12 cellular contexts compared by ENCODE assay signal in genomic region chr9:129763235-129763917, GRCh38. TPM values are rescaled to one million over a fixed set of nuclear protein-coding genes. Genes with fewer than 3 reads are reported as not detected.
DNase-seq lines count a peak whose midpoint lies in the region; ATAC-seq, FAIRE-seq and TF ChIP-seq lines count a peak whose summit lies in the region.
"Had no signal": no experiment of that assay in that cellular context is flagged by ENCODE, and none has a peak within 500 bp of the region (broad histone marks: within the 10 kb centered on the region; RNA-seq: fewer than 3 reads in every experiment).

No MANE protein-coding gene starts in this region.

- TF ChIP-seq EP300 in K562 (IDR thresholded peaks at IDR 0.05; ENCODE audit: low read length), result no peak

- intact Hi-C loops in K562 (cut with micrococcal nuclease) (no loop called here), left ventricle myocardium superior (cut with micrococcal nuclease) (no loop called here)

- in situ Hi-C loops in K562 (cut with MboI), result no loop called here

- peaks cover 6% of the 10 kb centered on the region; the same call in 2 of the 3 replicates for H3K4me1 Mint-ChIP-seq in GM23338

- no peaks in the 10 kb centered on the region for H3K9me2 ChIP-seq in GM23338 (ENCODE audit: insufficient read depth)

- BruUV-seq in K562 (replicated peaks; lab: Mats Ljungman, UMichigan), result no TSS peak

- POLR2A ChIA-PET in K562 (lab: Yijun Ruan, JAX), result interaction anchor here (0.6 to 4.6 kb wide), 6 partner anchors 9 to 489 kb away, joined by 3 to 29 read pairs (median 5); partner anchors contain the start of gene PTGES

- no peaks in the 10 kb centered on the region for H3K9me1 ChIP-seq in K562 (ENCODE audit: control insufficient read depth, insufficient read depth, low read length)

- H3K9me3 ChIP-seq in K562 (replicated peaks; ENCODE audit: control insufficient read depth, insufficient read depth, low read depth, low read length) (no peaks in the 10 kb centered on the region), smooth muscle cell (replicated peaks; ENCODE audit: low read depth) (no peaks in the 10 kb centered on the region)

- no peaks in the 10 kb centered on the region for H3K27me3 ChIP-seq in GM23338 (ENCODE audit: insufficient read depth)
- no peaks in the 10 kb centered on the region for H3K27me3 ChIP-seq in K562 (ENCODE audit: control insufficient read depth in 2 of 2, insufficient read depth in 2 of 2, low read length in 2 of 2)
- H3K27me3 ChIP-seq in smooth muscle cell (ENCODE audit: low read depth), result no peaks in the 10 kb centered on the region

- no peak overlapping the region for H3K4me3 ChIP-seq in GM23338
- no peak overlapping the region for H3K4me3 ChIP-seq in K562
- no peak overlapping the region for H3K4me3 ChIP-seq in smooth muscle cell

- no peak overlapping the region for H3K4me3 Mint-ChIP-seq in GM23338
- H3K4me3 Mint-ChIP-seq: activated T-cell treated with anti-CD3 and anti-CD28 coated beads, Interleukin-2, amount 50 U/mL, for 72 hours had no signal

- peak overlapping the region; percentile 63; the same call in 1 of the 2 replicates for H2AFZ ChIP-seq in GM23338
- no peak overlapping the region for H2AFZ ChIP-seq in K562 (ENCODE audit: low read depth, low read length)
- no peak overlapping the region for H2AFZ ChIP-seq in smooth muscle cell (ENCODE audit: low read depth)
- H2AFZ ChIP-seq: parathyroid adenoma had no signal

- H4K20me1 ChIP-seq in GM23338 (replicated peaks; ENCODE audit: insufficient read depth) (no peaks in the 10 kb centered on the region), K562 (replicated peaks; ENCODE audit: control insufficient read depth, insufficient read depth, low read length) (0 out of 2 replicates have a peak, but pooled peaks cover 5% of the 10 kb centered on the region), smooth muscle cell (ENCODE audit: low read depth) (no peaks in the 10 kb centered on the region)

- TF ChIP-seq POLR2A in K562 (conservative IDR thresholded peaks at IDR 0.05), result no peak

- CTCF ChIA-PET in K562 (lab: Yijun Ruan, JAX; ENCODE audit: low intra/inter-chr PET ratio), result no interaction called here

- FAIRE-seq in K562 (lab: Jason Lieb, UNC), result peak; percentile 44
- FAIRE-seq: colon had no signal

- DNase-seq in GM23338 (ENCODE audit: low spot score), result no peak
- DNase-seq in K562 (ENCODE audit: extremely low read depth in 1 of 4, low spot score in 3 of 4), result no peak
- no peak for DNase-seq in left ventricle myocardium superior
- no peak for DNase-seq in smooth muscle cell (lab: John Stamatoyannopoulos, UW; ENCODE audit: unreplicated experiment)
- DNase-seq in DMS53 treated with DMSO at 0.1 percent for 48 hours (lab: John Stamatoyannopoulos, UW; ENCODE audit: unreplicated experiment), result no peak
- DNase-seq in GM19240 (ENCODE audit: insufficient read length, low spot score), result no peak
- DNase-seq: activated T-cell treated with anti-CD3 and anti-CD28 coated beads, Interleukin-2, amount 50 U/mL, for 72 hours; MM.1S had no signal

- TF ChIP-seq RAD21 in K562 (CRISPR knock-in tag; conservative IDR thresholded peaks at IDR 0.05 in 1 of 2, IDR thresholded peaks at IDR 0.05 in 1 of 2), result no peak

- H3K79me2 ChIP-seq in GM23338 (replicated peaks; ENCODE audit: insufficient read depth) (no peaks in the 10 kb centered on the region), K562 (ENCODE audit: control insufficient read depth, insufficient read depth, low read length) (no peaks in the 10 kb centered on the region), smooth muscle cell (ENCODE audit: low read depth) (no peaks in the 10 kb centered on the region)
- H3K79me2 ChIP-seq: parathyroid adenoma had no signal

- no peaks in the 10 kb centered on the region for H3F3A ChIP-seq in GM23338 (replicated peaks; ENCODE audit: low read depth)
- peaks cover 23% of the 10 kb centered on the region for H3F3A ChIP-seq in smooth muscle cell (ENCODE audit: low read depth)

- H3K27ac Mint-ChIP-seq in GM23338, result no peak overlapping the region
- H3K27ac Mint-ChIP-seq: activated T-cell treated with anti-CD3 and anti-CD28 coated beads, Interleukin-2, amount 50 U/mL, for 72 hours had no signal

- H3K36me3 ChIP-seq in GM23338 (ENCODE audit: insufficient read depth) (no peaks in the 10 kb centered on the region), K562 (ENCODE audit: control insufficient read depth, insufficient read depth, low read length) (no peaks in the 10 kb centered on the region), smooth muscle cell (ENCODE audit: low read depth) (no peaks in the 10 kb centered on the region)

- H3K9me3 Mint-ChIP-seq in GM23338, result no peaks in the 10 kb centered on the region
- H3K9me3 Mint-ChIP-seq: activated T-cell treated with anti-CD3 and anti-CD28 coated beads, Interleukin-2, amount 50 U/mL, for 72 hours had no signal

- H3K4me1 ChIP-seq in GM23338 (ENCODE audit: insufficient read depth) (no peaks in the 10 kb centered on the region), K562 (replicated peaks in 1 of 2; ENCODE audit: control insufficient read depth in 2 of 2, insufficient read depth in 2 of 2, low read length in 2 of 2) (peaks cover 19 to 22% of the 10 kb centered on the region in 2 experiments; a peak in 4 of 5 replicates), smooth muscle cell (ENCODE audit: low read depth) (peaks cover 6% of the 10 kb centered on the region)
- H3K4me1 ChIP-seq: parathyroid adenoma had no signal

- no peak overlapping the region for H3K27ac ChIP-seq in GM23338 (ENCODE audit: low read depth)
- H3K27ac ChIP-seq in K562 (ENCODE audit: extremely low read depth, low read depth, low read length), result no peak overlapping the region
- peak overlapping the region; percentile 84 for H3K27ac ChIP-seq in smooth muscle cell (ENCODE audit: low read depth)
- H3K27ac ChIP-seq: parathyroid adenoma had no signal

- H3K9ac ChIP-seq in K562 (ENCODE audit: insufficient read depth in 1 of 2, low read depth in 2 of 2, low read length in 2 of 2) (no peak overlapping the region), smooth muscle cell (ENCODE audit: low read depth) (no peak overlapping the region)
- H3K9ac ChIP-seq: parathyroid adenoma had no signal

- H3K27me3 Mint-ChIP-seq in GM23338 (ENCODE audit: insufficient read depth, low read depth, poor library complexity), result peaks cover 5% of the 10 kb centered on the region

- ATAC-seq in GM23338, result no peak
- no peak for ATAC-seq in K562
- ATAC-seq in left ventricle myocardium superior, result peak; percentile 62
- no peak for ATAC-seq in HG03460 (IDR thresholded peaks at IDR 0.05; ENCODE audit: unreplicated experiment)
- no peak for ATAC-seq in GM21576 (IDR thresholded peaks at IDR 0.05; ENCODE audit: unreplicated experiment)
- ATAC-seq: activated T-cell treated with anti-CD3 and anti-CD28 coated beads, Interleukin-2, amount 50 U/mL, for 72 hours had no signal

- H3K4me2 ChIP-seq in GM23338 (no peak overlapping the region), K562 (ENCODE audit: insufficient read depth, low read length) (no peak overlapping the region), smooth muscle cell (peak overlapping the region; percentile 37)

- no peaks in the 10 kb centered on the region for H3K36me3 Mint-ChIP-seq in GM23338 (ENCODE audit: low read depth)

- 49% methylated on average over 6 of the region's 6 CpGs for WGBS in K562 (ENCODE audit: insufficient coverage, low coverage, missing lambda C conversion rate)
- 41% methylated on average over 6 of the region's 6 CpGs for WGBS in smooth muscle cell (ENCODE audit: low lambda C conversion rate)

- TF ChIP-seq CTCF in GM23338 (conservative IDR thresholded peaks at IDR 0.05; ENCODE audit: low read depth in 2 of 2), result no peak
- no peak for TF ChIP-seq CTCF in K562 (IDR thresholded peaks at IDR 0.05 in 2 of 3, conservative IDR thresholded peaks at IDR 0.05 in 1 of 3; ENCODE audit: insufficient read depth in 2 of 3, low read depth in 1 of 3, low read length in 3 of 3)
- TF ChIP-seq CTCF in smooth muscle cell (IDR thresholded peaks at IDR 0.05; ENCODE audit: borderline replicate concordance, insufficient read depth, poor library complexity, severe bottlenecking), result no peak

RNA-seq across cellular contexts. Expression of gene PTGES, which starts 10.5 kb away (rescaled TPM):
- 3.6 and 3.9 TPM in 2 replicates for total RNA-seq in GM23338 (2014; rRNA removed; shearing (Covaris generic))
- 2.8 and 3.3 TPM in 2 replicates for polyA plus RNA-seq in GM23338 (2016; fragmentation: Nextera tagmentation; extraction: Ambion mirVana)
- total RNA-seq in K562 (2011; cell fraction: chromatin; rRNA removed; ENCODE audit: low replicate concordance), result 0.28 TPM in 1 of 2 replicates, not detected in the other
- total RNA-seq in K562 (2011; cell fraction: nucleolus; rRNA removed), result not detected in 2 replicates
- 0.22 TPM in 1 of 2 replicates, not detected in the other for total RNA-seq in K562 (2011; cell fraction: nucleoplasm; rRNA removed)
- 0.08 TPM in 1 of 2 replicates, not detected in the other for total RNA-seq in K562 (2014; rRNA removed)
- not detected in 2 replicates for total RNA-seq in K562 (2014; rRNA removed; fragmentation: Illumina TruSeq; extraction: Trizol)
- total RNA-seq in K562 (2015; rRNA removed; fragmentation: Illumina TruSeq; extraction: Trizol), result not detected in 2 replicates
- not detected in 2 replicates for total RNA-seq in K562 (2021)
- polyA plus RNA-seq in K562 (2011; rRNA removed), result 0.05 and 0.13 TPM in 2 replicates
- 0.21 and 0.25 TPM in 2 replicates for polyA plus RNA-seq in K562 (2011; cell fraction: cytosol; rRNA removed)
- 0.07 TPM in 1 of 2 replicates, not detected in the other for polyA plus RNA-seq in K562 (2011; cell fraction: nucleus; rRNA removed)
- polyA plus RNA-seq in K562 (2012), result 0.10 and 0.30 TPM in 2 replicates
- 0.11 TPM in 1 of 2 replicates, not detected in the other for polyA plus RNA-seq in K562 (2014; fragmentation: Illumina TruSeq; extraction: Trizol)
- not detected for polyA plus RNA-seq in K562 (2014; fragmentation: Nextera tagmentation; extraction: Ambion mirVana)
- polyA plus RNA-seq in K562 (2014; rRNA removed), result not detected in 2 replicates
- polyA minus RNA-seq in K562 (2011; rRNA and poly(A)+ RNA removed), result 0.09 and 0.18 TPM in 2 replicates
- 0.76 and 1.2 TPM in 2 replicates for polyA minus RNA-seq in K562 (2011; cell fraction: cytosol; rRNA and poly(A)+ RNA removed)
- polyA minus RNA-seq in K562 (2011; cell fraction: nucleus; rRNA and poly(A)+ RNA removed), result 0.33 and 0.40 TPM in 2 replicates
- total RNA-seq in left ventricle myocardium superior, result 2.4 TPM
- 36.9 and 49.5 TPM in 2 replicates for total RNA-seq in smooth muscle cell
- 69.6 and 176 TPM in 2 replicates for polyA plus RNA-seq in smooth muscle cell

RNA-seq across cellular contexts. Expression of gene TOR1B, which starts 39.6 kb away (rescaled TPM):
- 36.2 and 42.4 TPM in 2 replicates for total RNA-seq in GM23338 (2014; rRNA removed; shearing (Covaris generic))
- 8.8 and 10.6 TPM in 2 replicates for polyA plus RNA-seq in GM23338 (2016; fragmentation: Nextera tagmentation; extraction: Ambion mirVana)
- total RNA-seq in K562 (2011; cell fraction: chromatin; rRNA removed; ENCODE audit: low replicate concordance), result 77.2 and 131 TPM in 2 replicates
- total RNA-seq in K562 (2011; cell fraction: nucleolus; rRNA removed), result 102 and 116 TPM in 2 replicates
- 91.4 and 101 TPM in 2 replicates for total RNA-seq in K562 (2011; cell fraction: nucleoplasm; rRNA removed)
- 21.5 and 24.5 TPM in 2 replicates for total RNA-seq in K562 (2014; rRNA removed)
- total RNA-seq in K562 (2014; rRNA removed; fragmentation: Illumina TruSeq; extraction: Trizol), result 23.4 and 23.9 TPM in 2 replicates
- total RNA-seq in K562 (2015; rRNA removed; fragmentation: Illumina TruSeq; extraction: Trizol), result 23.7 and 25.4 TPM in 2 replicates
- total RNA-seq in K562 (2021), result 28.6 and 28.7 TPM in 2 replicates
- 28.9 and 36.5 TPM in 2 replicates for polyA plus RNA-seq in K562 (2011; rRNA removed)
- polyA plus RNA-seq in K562 (2011; cell fraction: cytosol; rRNA removed), result 28.1 and 29.3 TPM in 2 replicates
- 23.9 and 27.6 TPM in 2 replicates for polyA plus RNA-seq in K562 (2011; cell fraction: nucleus; rRNA removed)
- polyA plus RNA-seq in K562 (2012), result 19.3 and 22.5 TPM in 2 replicates
- polyA plus RNA-seq in K562 (2014; fragmentation: Illumina TruSeq; extraction: Trizol), result 24.6 and 27.0 TPM in 2 replicates
- 1 to 10 TPM; 4.2 to 6.9 TPM for polyA plus RNA-seq in K562 (2014; fragmentation: Nextera tagmentation; extraction: Ambion mirVana)
- 28.1 and 29.2 TPM in 2 replicates for polyA plus RNA-seq in K562 (2014; rRNA removed)
- 27.4 and 40.5 TPM in 2 replicates for polyA minus RNA-seq in K562 (2011; rRNA and poly(A)+ RNA removed)
- polyA minus RNA-seq in K562 (2011; cell fraction: cytosol; rRNA and poly(A)+ RNA removed), result 11.3 and 14.8 TPM in 2 replicates
- 19.0 and 21.8 TPM in 2 replicates for polyA minus RNA-seq in K562 (2011; cell fraction: nucleus; rRNA and poly(A)+ RNA removed)
- 8.7 TPM for total RNA-seq in left ventricle myocardium superior
- 43.4 and 60.0 TPM in 2 replicates for total RNA-seq in smooth muscle cell
- polyA plus RNA-seq in smooth muscle cell, result 10.3 and 13.8 TPM in 2 replicates
